Comparison of ENCODE assay signal across 16 cellular contexts in the genomic region with DNA sequence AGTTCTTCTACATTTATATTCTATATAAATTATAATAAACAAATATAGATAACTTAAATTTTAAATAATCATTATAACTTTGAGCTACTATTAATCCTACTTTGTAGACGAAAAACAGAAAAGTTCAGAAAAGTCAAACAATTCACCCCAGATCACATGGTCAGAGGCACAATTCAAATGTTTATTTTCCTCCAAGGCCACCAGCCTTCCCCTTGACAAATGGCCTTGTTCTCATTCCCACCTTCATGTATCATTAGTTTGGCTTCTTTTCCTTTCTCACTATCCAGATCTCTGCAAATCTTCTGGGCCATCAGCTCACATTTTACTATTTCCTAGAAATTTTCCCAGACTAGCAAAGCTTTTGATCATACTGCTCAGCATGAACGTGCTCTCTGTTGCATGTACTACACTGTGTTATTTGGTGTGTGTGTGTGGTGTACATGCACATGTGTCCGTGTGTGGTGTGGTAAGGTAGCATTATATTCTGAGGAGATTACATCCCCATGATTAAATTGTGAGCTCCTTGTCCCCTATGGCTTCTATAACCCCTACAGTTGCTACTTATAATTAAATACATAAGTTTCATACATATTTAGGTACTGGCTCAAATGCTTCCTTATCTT.
DNase-seq lines count a peak whose midpoint lies in the region; ATAC-seq, FAIRE-seq and TF ChIP-seq lines count a peak whose summit lies in the region.
"Had no signal": no experiment of that assay in that cellular context is flagged by ENCODE, and none has a peak within 500 bp of the region (broad histone marks: within the 10 kb centered on the region; RNA-seq: fewer than 3 reads in every experiment).

No MANE protein-coding gene starts in this region.

- H3K4me3 Mint-ChIP-seq in activated naive CD8-positive, alpha-beta T cell, result no peak overlapping the region
- H3K4me3 Mint-ChIP-seq in activated naive CD8-positive, alpha-beta T cell treated with anti-CD3 and anti-CD28 coated beads for 36 hours, result no peak overlapping the region
- peak overlapping the region; percentile 24 for H3K4me3 Mint-ChIP-seq in activated T-helper 2 cell treated with anti-CD3 and anti-CD28 coated beads, Interferon-gamma antibody, Interleukin-2, Interleukin-4, amounts not matched to agents 10 μg/mL and 5 μg/mL and 100 μg/mL, durations not matched to agents 14 hours and 24 hours and 36 hours (ENCODE audit: low read depth)
- H3K4me3 Mint-ChIP-seq: CD8-positive, alpha-beta memory T cell had no signal

- H3K27ac Mint-ChIP-seq in activated naive CD8-positive, alpha-beta T cell, result peak overlapping the region; percentile 18
- no peak overlapping the region for H3K27ac Mint-ChIP-seq in activated naive CD8-positive, alpha-beta T cell treated with anti-CD3 and anti-CD28 coated beads for 36 hours
- H3K27ac Mint-ChIP-seq in activated T-helper 2 cell treated with anti-CD3 and anti-CD28 coated beads, Interferon-gamma antibody, Interleukin-2, Interleukin-4, amounts not matched to agents 10 μg/mL and 5 μg/mL and 100 μg/mL, durations not matched to agents 14 hours and 24 hours and 36 hours, result peak overlapping the region; percentile 53
- H3K27ac Mint-ChIP-seq: CD8-positive, alpha-beta memory T cell had no signal

- H3K27ac ChIP-seq in foreskin keratinocyte, result peak overlapping the region; percentile 29
- H3K27ac ChIP-seq in pancreas, result peak overlapping the region in 2 of 4 donors; percentile 22 to 55
- H3K27ac ChIP-seq: 22Rv1, BLaER1 had no signal

- intact Hi-C loops in activated T-helper 2 cell treated with anti-CD3 and anti-CD28 coated beads, Interferon-gamma antibody, Interleukin-2, Interleukin-4, amounts not matched to agents 10 μg/mL and 5 μg/mL and 100 μg/mL, durations not matched to agents 14 hours and 24 hours and 36 hours (cut with micrococcal nuclease), result no loop called here
- intact Hi-C loops in pancreas (cut with DNase I), result no loop called here

- 14 to 29% methylated on average over 3 of the region's 3 CpGs for WGBS in pancreas, 2 donors

- H3K4me1 ChIP-seq in foreskin keratinocyte, result peaks cover 6% of the 10 kb centered on the region
- H3K4me1 ChIP-seq in pancreas, result peaks cover 6 to 23% (median 19%) of the 10 kb centered on the region in 3 donors
- H3K4me1 ChIP-seq: BLaER1 had no signal

- no peaks in the 10 kb centered on the region for H3K9me3 ChIP-seq in pancreas
- H3K9me3 ChIP-seq: BLaER1, Caco-2 had no signal

- ATAC-seq in foreskin keratinocyte (no peak), pancreas (peak; percentile 60 to 81 (median 78))
- ATAC-seq: HCT116 had no signal

- no peaks in the 10 kb centered on the region for H3K27me3 Mint-ChIP-seq in activated naive CD8-positive, alpha-beta T cell
- no peaks in the 10 kb centered on the region for H3K27me3 Mint-ChIP-seq in activated naive CD8-positive, alpha-beta T cell treated with anti-CD3 and anti-CD28 coated beads for 36 hours
- no peaks in the 10 kb centered on the region for H3K27me3 Mint-ChIP-seq in activated T-helper 2 cell treated with anti-CD3 and anti-CD28 coated beads, Interferon-gamma antibody, Interleukin-2, Interleukin-4, amounts not matched to agents 10 μg/mL and 5 μg/mL and 100 μg/mL, durations not matched to agents 14 hours and 24 hours and 36 hours (ENCODE audit: low read depth)
- H3K27me3 Mint-ChIP-seq: CD8-positive, alpha-beta memory T cell had no signal

- no peaks in the 10 kb centered on the region for H3K4me1 Mint-ChIP-seq in activated naive CD8-positive, alpha-beta T cell (ENCODE audit: low read depth)
- no peaks in the 10 kb centered on the region for H3K4me1 Mint-ChIP-seq in activated naive CD8-positive, alpha-beta T cell treated with anti-CD3 and anti-CD28 coated beads for 36 hours
- H3K4me1 Mint-ChIP-seq in activated T-helper 2 cell treated with anti-CD3 and anti-CD28 coated beads, Interferon-gamma antibody, Interleukin-2, Interleukin-4, amounts not matched to agents 10 μg/mL and 5 μg/mL and 100 μg/mL, durations not matched to agents 14 hours and 24 hours and 36 hours (ENCODE audit: low read depth), result peaks cover 27% of the 10 kb centered on the region
- H3K4me1 Mint-ChIP-seq: CD8-positive, alpha-beta memory T cell had no signal

- H3K27me3 ChIP-seq in foreskin keratinocyte (no peaks in the 10 kb centered on the region), pancreas (no peaks in the 10 kb centered on the region)
- H3K27me3 ChIP-seq: BLaER1 had no signal

- peaks cover 10% of the 10 kb centered on the region for H3K36me3 Mint-ChIP-seq in activated naive CD8-positive, alpha-beta T cell
- peaks cover 9% of the 10 kb centered on the region for H3K36me3 Mint-ChIP-seq in activated naive CD8-positive, alpha-beta T cell treated with anti-CD3 and anti-CD28 coated beads for 36 hours
- peaks cover 24% of the 10 kb centered on the region for H3K36me3 Mint-ChIP-seq in activated T-helper 2 cell treated with anti-CD3 and anti-CD28 coated beads, Interferon-gamma antibody, Interleukin-2, Interleukin-4, amounts not matched to agents 10 μg/mL and 5 μg/mL and 100 μg/mL, durations not matched to agents 14 hours and 24 hours and 36 hours (ENCODE audit: low read depth)
- H3K36me3 Mint-ChIP-seq: CD8-positive, alpha-beta memory T cell had no signal

- no peaks in the 10 kb centered on the region for H3K9me3 Mint-ChIP-seq in activated naive CD8-positive, alpha-beta T cell (ENCODE audit: low read depth)
- H3K9me3 Mint-ChIP-seq in activated naive CD8-positive, alpha-beta T cell treated with anti-CD3 and anti-CD28 coated beads for 36 hours, result no peaks in the 10 kb centered on the region
- no peaks in the 10 kb centered on the region for H3K9me3 Mint-ChIP-seq in activated T-helper 2 cell treated with anti-CD3 and anti-CD28 coated beads, Interferon-gamma antibody, Interleukin-2, Interleukin-4, amounts not matched to agents 10 μg/mL and 5 μg/mL and 100 μg/mL, durations not matched to agents 14 hours and 24 hours and 36 hours

- no peak overlapping the region for H3K4me3 ChIP-seq in pancreas
- H3K4me3 ChIP-seq: BLaER1 had no signal

- H3K36me3 ChIP-seq in pancreas, result no peaks in the 10 kb centered on the region

- no peak for DNase-seq in activated naive CD8-positive, alpha-beta T cell treated with anti-CD3 and anti-CD28 coated beads for 36 hours
- DNase-seq in activated T-helper 2 cell treated with anti-CD3 and anti-CD28 coated beads, Interferon-gamma antibody, Interleukin-2, Interleukin-4, amounts not matched to agents 10 μg/mL and 5 μg/mL and 100 μg/mL, durations not matched to agents 14 hours and 24 hours and 36 hours (ENCODE audit: low spot score), result no peak
- DNase-seq in foreskin keratinocyte, result no peak
- DNase-seq in pancreas, result no peak
- DNase-seq in T1000 (lab: John Stamatoyannopoulos, UW), result no peak
- no peak for DNase-seq in EL
- no peak for DNase-seq in activated CD4-positive, alpha-beta T cell treated with anti-CD3 and anti-CD28 coated beads, Interleukin-2, amount 50 U/mL, for 48 hours
- DNase-seq: AML-193; Caco-2; CD8-positive, alpha-beta memory T cell; DND-41; GF-D8 had no signal

- FAIRE-seq in pancreas (lab: Jason Lieb, UNC), result no peak

- TF ChIP-seq CTCF in foreskin keratinocyte (conservative IDR thresholded peaks at IDR 0.05) (no peak), pancreas (IDR thresholded peaks at IDR 0.05) (no peak)
